8 cellular contexts compared by ENCODE assay signal in the genomic region with DNA sequence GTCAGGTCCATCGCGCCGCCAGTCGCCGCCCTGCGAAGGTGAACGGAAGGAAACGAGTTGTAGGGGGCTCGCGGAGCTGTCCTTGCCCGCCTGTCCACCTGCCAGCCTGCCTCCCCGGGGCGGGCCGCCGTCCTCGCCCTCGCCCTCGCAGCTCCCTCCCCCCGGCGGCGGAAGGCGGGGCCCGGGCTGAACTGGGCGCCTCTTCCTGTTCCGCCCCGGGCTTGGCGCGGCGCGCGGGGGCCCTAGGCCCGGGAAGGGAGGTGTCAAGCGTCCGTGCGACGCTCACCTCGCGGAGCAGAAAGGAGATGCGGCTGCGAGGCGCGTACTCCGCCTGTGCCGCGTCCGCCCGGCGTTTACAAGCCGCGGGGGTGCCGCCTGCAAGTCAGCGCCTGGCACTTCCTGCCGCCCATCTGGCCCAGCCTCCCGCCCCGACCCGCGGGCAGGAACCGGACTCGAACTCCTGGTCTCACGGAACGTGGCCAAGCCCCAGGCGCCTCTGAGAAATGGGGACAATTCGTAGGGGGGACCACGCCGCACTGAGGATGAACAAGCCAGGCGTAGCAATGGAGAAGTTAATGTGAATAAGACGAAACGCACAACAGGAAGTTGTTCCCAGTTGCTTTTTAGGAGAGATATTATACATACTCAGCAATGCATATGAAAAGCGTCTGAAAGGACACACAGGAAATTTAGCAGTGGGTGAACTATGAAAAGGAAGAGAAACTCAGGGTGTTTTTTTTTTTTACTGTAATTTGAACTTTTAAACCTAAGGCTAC. TPM values are rescaled to one million over a fixed set of nuclear protein-coding genes. Genes with fewer than 3 reads are reported as not detected.
DNase-seq lines count a peak whose midpoint lies in the region; ATAC-seq and TF ChIP-seq lines count a peak whose summit lies in the region.

Gene CNPPD1, minus strand, starts transcription at position 108 of the 776 bp plus-strand sequence. Its CDS starts 97 bp downstream, at position 11.

- in situ Hi-C loops in IMR-90 (cut with MboI; ENCODE audit: low sequenced_read_pairs), result no loop called here

- POLR2A ChIA-PET in IMR-90 (lab: Charles Lee; ENCODE audit: unreplicated experiment), result interaction anchor here (0.5 to 0.7 kb wide), 2 partner anchors 30 to 106 kb away, joined by 3 to 5 read pairs; no protein-coding TSS in a partner anchor
- POLR2A ChIA-PET in PC-9 (lab: Charles Lee; ENCODE audit: unreplicated experiment), result interaction anchor here (0.6 to 1.0 kb wide), 8 partner anchors 29 to 322 kb away, joined by 3 to 9 read pairs (median 4); partner anchors contain the start of genes ANKZF1 and ATG9A

- no peak within 1 kb of the TSS; the same call in 1 of the 2 replicates for H2BK20ac ChIP-seq in IMR-90 (ENCODE audit: low read depth, low read length)

- peak within 1 kb of the TSS; percentile 87 for H3K9ac ChIP-seq in IMR-90 (ENCODE audit: low read depth, low read length)
- peak within 1 kb of the TSS; percentile 94 for H3K9ac ChIP-seq in mucosa of stomach (ENCODE audit: low read length)

- peak within 1 kb of the TSS; percentile 81 for H3K56ac ChIP-seq in IMR-90 (ENCODE audit: extremely low read depth, insufficient read depth, low read length)

- peak within 1 kb of the TSS; percentile 60 for H3K18ac ChIP-seq in IMR-90 (ENCODE audit: low read depth, low read length)

- WGBS in IMR-90 (ENCODE audit: extremely low coverage in 2 of 2, insufficient read length in 1 of 2), 2 experiments, result 0% methylated on average over 27 of the region's 69 CpGs; no CpG with 5 or more reads in 1 of the 2 experiments

- peaks cover 39% of the 10 kb centered on the region for H3K79me2 ChIP-seq in PC-9 (ENCODE audit: low read depth)

- peak within 1 kb of the TSS; percentile 89 for H2AK5ac ChIP-seq in IMR-90 (ENCODE audit: low read depth, low read length)

- H3K27ac ChIP-seq in IMR-90 (ENCODE audit: insufficient read depth, low read length) (peak within 1 kb of the TSS; percentile 96), PC-9 (peak within 1 kb of the TSS; percentile 77)

- dilution Hi-C loops in IMR-90 (cut with HindIII; ENCODE audit: low sequenced_read_pairs, unreplicated experiment), result no loop called here

- H3K4me3 ChIP-seq in IMR-90 (ENCODE audit: insufficient read depth, low read depth, low read length), result peak within 1 kb of the TSS; percentile 64
- H3K4me3 ChIP-seq in PC-9, result peak within 1 kb of the TSS; percentile 95
- H3K4me3 ChIP-seq in mucosa of stomach (ENCODE audit: low read length), result peak within 1 kb of the TSS; percentile 31

- H4K5ac ChIP-seq in IMR-90 (ENCODE audit: low read depth, low read length), result peak within 1 kb of the TSS; percentile 94

- peak within 1 kb of the TSS; percentile 99 for H3K4ac ChIP-seq in IMR-90 (ENCODE audit: low read depth, low read length)

- H3K36me3 ChIP-seq in IMR-90 (ENCODE audit: control insufficient read depth, insufficient read depth, low read length), result peaks cover 43% of the 10 kb centered on the region
- peaks cover 19% of the 10 kb centered on the region; the same call in 1 of the 2 replicates for H3K36me3 ChIP-seq in PC-9 (ENCODE audit: low read depth)
- peaks cover 26% of the 10 kb centered on the region for H3K36me3 ChIP-seq in mucosa of stomach (ENCODE audit: control insufficient read depth, insufficient read depth, low read length)

- H3K27me3 ChIP-seq in IMR-90 (ENCODE audit: control insufficient read depth, insufficient read depth, low read length) (no peaks in the 10 kb centered on the region), PC-9 (ENCODE audit: insufficient read depth, low read depth) (no peaks in the 10 kb centered on the region), mucosa of stomach (ENCODE audit: control insufficient read depth, insufficient read depth, low read length) (no peaks in the 10 kb centered on the region)

- 0 out of 2 replicates have a peak, but pooled peaks cover 6% of the 10 kb centered on the region for H3K4me1 ChIP-seq in IMR-90 (ENCODE audit: control insufficient read depth, insufficient read depth, low read length)
- H3K4me1 ChIP-seq in PC-9 (replicated peaks; ENCODE audit: insufficient read depth), result peaks cover 19% of the 10 kb centered on the region
- H3K4me1 ChIP-seq in mucosa of stomach (ENCODE audit: control insufficient read depth, insufficient read depth, low read length), result peaks cover 24% of the 10 kb centered on the region

- H2AFZ ChIP-seq in IMR-90 (replicated peaks; ENCODE audit: low read length, poor library complexity), result peak within 1 kb of the TSS; percentile 100
- peak within 1 kb of the TSS; percentile 91 for H2AFZ ChIP-seq in PC-9

- ATAC-seq in GM21526 (IDR thresholded peaks at IDR 0.05; ENCODE audit: low FRiP score, unreplicated experiment), result peak; percentile 58
- peak; percentile 74 for ATAC-seq in IMR-90 (ENCODE audit: low read depth)

- peak within 1 kb of the TSS; percentile 100 for H3K14ac ChIP-seq in IMR-90 (replicated peaks; ENCODE audit: low read depth, low read length)

- H2AK9ac ChIP-seq in IMR-90 (replicated peaks; ENCODE audit: low read depth, low read length, poor library complexity), result peak within 1 kb of the TSS; percentile 100

- CTCF ChIA-PET in IMR-90 (lab: Yijun Ruan, JAX), result interaction anchor here (0.5 to 1.4 kb wide), 6 partner anchors 11 to 326 kb away, joined by 3 to 5 read pairs (median 4); no protein-coding TSS in a partner anchor
- CTCF ChIA-PET in PC-9 (lab: Charles Lee), result interaction anchor here (0.6 to 1.6 kb wide), 3 partner anchors 42 to 517 kb away, joined by 5 to 10 read pairs (median 5); partner anchors contain the start of genes ABCB6, BCS1L and ZNF142

- H2BK5ac ChIP-seq in IMR-90 (ENCODE audit: low read depth, low read length, poor library complexity, severe bottlenecking), result peak within 1 kb of the TSS; percentile 87

- H4K20me1 ChIP-seq in IMR-90 (ENCODE audit: insufficient read depth, low read length) (peaks cover 14% of the 10 kb centered on the region; the same call in 1 of the 2 replicates), PC-9 (ENCODE audit: insufficient read depth) (no peaks in the 10 kb centered on the region; the same call in 1 of the 2 replicates)

- H3K23ac ChIP-seq in IMR-90 (ENCODE audit: low read depth, low read length), result peak within 1 kb of the TSS; percentile 97

- no peak; the same call in 1 of the 2 replicates for TF ChIP-seq POLR2A in IMR-90 (IDR thresholded peaks at IDR 0.05; ENCODE audit: low read depth, low read length)
- no peak for TF ChIP-seq POLR2A in erythroblast (IDR thresholded peaks at IDR 0.05; ENCODE audit: low read length)

- peak within 1 kb of the TSS; percentile 98 for H3K4me2 ChIP-seq in IMR-90 (ENCODE audit: low read depth, low read length)
- H3K4me2 ChIP-seq in PC-9, result peak within 1 kb of the TSS; percentile 83

- H4K8ac ChIP-seq in IMR-90 (ENCODE audit: low read depth in 2 of 2, low read length in 2 of 2), result peak within 1 kb of the TSS; percentile 72 to 99

- peak; percentile 43 for DNase-seq in DMS114 treated with DMSO at 0.1 percent for 48 hours (lab: John Stamatoyannopoulos, UW; ENCODE audit: unreplicated experiment)
- peak; percentile 65 for DNase-seq in IMR-90
- peak; percentile 68 to 93 for DNase-seq in PC-9
- peak; percentile 88 for DNase-seq in activated T-cell treated with anti-CD3 and anti-CD28 coated beads for 48 hours (ENCODE audit: low read depth)
- peak; percentile 92 to 97 for DNase-seq in erythroblast (lab: John Stamatoyannopoulos, UW)
- peak; percentile 68 to 72 for DNase-seq in stimulated activated CD8-positive, alpha-beta memory T cell treated with anti-CD3 and anti-CD28 coated beads, Interleukin-7, amount 100 ng/mL, for 1 hour (ENCODE audit: low read depth in 2 of 2)

- no peaks in the 10 kb centered on the region for H3K9me3 ChIP-seq in IMR-90 (ENCODE audit: control insufficient read depth, insufficient read depth, low read length)
- no peaks in the 10 kb centered on the region for H3K9me3 ChIP-seq in PC-9 (ENCODE audit: insufficient read depth, low read depth)
- H3K9me3 ChIP-seq in mucosa of stomach (ENCODE audit: control insufficient read depth, low read length), result no peaks in the 10 kb centered on the region

- H2BK120ac ChIP-seq in IMR-90 (ENCODE audit: low read depth, low read length), result peak within 1 kb of the TSS; percentile 86; the same call in 1 of the 2 replicates

- 0 out of 2 replicates have a peak, but pooled peaks cover 2% of the 10 kb centered on the region for H3K9me1 ChIP-seq in IMR-90 (ENCODE audit: insufficient read depth, low read length)

- H4K91ac ChIP-seq in IMR-90 (ENCODE audit: insufficient read depth, low read depth, low read length), result peak within 1 kb of the TSS; percentile 97

- TF ChIP-seq CTCF in IMR-90 (conservative IDR thresholded peaks at IDR 0.05; ENCODE audit: low read depth, low read length) (no peak), PC-9 (conservative IDR thresholded peaks at IDR 0.05) (no peak)

- peaks cover 24 to 48% of the 10 kb centered on the region in 2 experiments for H3K79me1 ChIP-seq in IMR-90 (ENCODE audit: low read depth in 1 of 2, low read length in 2 of 2)

- no TSS peak for BruUV-seq in IMR-90 (replicated peaks; lab: Mats Ljungman, UMichigan)
- BruUV-seq in PC-9 (replicated peaks; lab: Mats Ljungman, UMichigan), result TSS peak; percentile 26

- no peaks in the 10 kb centered on the region for H3K9me2 ChIP-seq in PC-9 (ENCODE audit: insufficient read depth)

- peaks cover 23% of the 10 kb centered on the region for H3F3A ChIP-seq in PC-9 (ENCODE audit: insufficient read depth, low read depth)

- intact Hi-C loops in IMR-90 (cut with micrococcal nuclease), result loop anchor here (2.0 to 5.0 kb wide), 3 partner anchors 30 to 210 kb away; partner anchors contain the start of genes DNAJB2, DNPEP and ZFAND2B
- intact Hi-C loops in PC-9 (cut with micrococcal nuclease; ENCODE audit: unreplicated experiment), result loop anchor here (1.0 to 5.0 kb wide), 8 partner anchors 17 to 212 kb away; partner anchors contain the start of genes ABCB6, NHEJ1 and ZFAND2B

- 0 out of 3 replicates have a peak within 1 kb of the TSS, but pooled peaks have one; percentile 4 for H2BK15ac ChIP-seq in IMR-90 (ENCODE audit: low read depth, low read length)

- no peak for TF ChIP-seq RAD21 in IMR-90 (IDR thresholded peaks at IDR 0.05; ENCODE audit: low read length)

TF ChIP-seq in IMR-90, 13 proteins besides CTCF, POLR2A, EP300 and RAD21:
- TF ChIP-seq BHLHE40 (IDR thresholded peaks at IDR 0.05; ENCODE audit: low read depth, low read length) (peak; percentile 74), SMC3 (IDR thresholded peaks at IDR 0.05; ENCODE audit: low read depth, low read length) (no peak), MAZ (IDR thresholded peaks at IDR 0.05; ENCODE audit: borderline replicate concordance, low read depth, low read length) (peak; percentile 89), MXI1 (IDR thresholded peaks at IDR 0.05; ENCODE audit: borderline replicate concordance, low read depth, low read length) (peak; percentile 53; the same call in 1 of the 2 replicates), NFE2L2 (IDR thresholded peaks at IDR 0.05; ENCODE audit: low read depth, low read length) (no peak)

RNA-seq across cellular contexts. Expression of gene CNPPD1, which starts in this region (rescaled TPM):
- total RNA-seq in IMR-90 (2012; rRNA removed) (11.1 and 11.9 TPM in 2 replicates), PC-9 (2021) (36.5 and 37.1 TPM in 2 replicates)
- polyA plus RNA-seq in IMR-90 (2012; rRNA removed), result 29.2 and 31.9 TPM in 2 replicates
- 43.8 and 49.1 TPM in 2 replicates for polyA plus RNA-seq in IMR-90 (2012; cell fraction: cytosol; rRNA removed)
- 63.8 and 73.9 TPM in 2 replicates for polyA plus RNA-seq in IMR-90 (2012; cell fraction: nucleus; rRNA removed; ENCODE audit: low replicate concordance)

Comparison
In these comparisons a context has a peak if more than half of its experiments do, and no peak if none do; other contexts are left out.
1. Peak in every context shown above with its lines: DNase-seq, ATAC-seq, H3K4me3 ChIP-seq and H3K27ac ChIP-seq.
2. DNase-seq: peak in every context shown above with its lines; median percentile 94 in erythroblast; 88 in activated T-cell treated with anti-CD3 and anti-CD28 coated beads for 48 hours; 80 in PC-9; 70 in stimulated activated CD8-positive, alpha-beta memory T cell treated with anti-CD3 and anti-CD28 coated beads, Interleukin-7, amount 100 ng/mL, for 1 hour; 65 in IMR-90; 43 in DMS114 treated with DMSO at 0.1 percent for 48 hours.
3. H3K4me3 ChIP-seq: peak in every context shown above with its lines; median percentile 95 in PC-9; 64 in IMR-90; 31 in mucosa of stomach.